Comparison of ENCODE assay signal across 1 cellular context in the genomic region with DNA sequence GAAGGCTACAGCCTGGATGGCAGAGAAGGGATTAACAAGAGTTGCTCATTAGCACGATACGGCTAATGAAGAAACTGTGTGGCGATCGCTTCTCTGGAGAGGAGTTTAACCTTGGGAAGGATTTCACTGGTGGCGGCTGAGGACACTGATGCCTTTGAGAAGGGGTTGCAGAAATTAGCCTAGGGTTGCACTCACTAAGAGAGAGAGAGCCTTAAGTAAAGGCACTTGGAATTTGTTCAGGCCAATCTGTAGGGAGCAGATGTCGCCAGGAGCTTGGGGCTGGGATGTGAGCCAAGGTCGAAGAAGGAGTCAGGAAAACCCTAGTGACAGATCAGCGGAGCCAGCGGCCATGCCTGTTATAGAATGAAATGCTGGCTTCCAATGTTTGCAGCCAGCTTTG.
TF ChIP-seq lines count a peak whose summit lies in the region.

No MANE protein-coding gene starts in this region.

TF ChIP-seq in H1, 55 proteins besides CTCF, POLR2A, EP300 and RAD21:
- TF ChIP-seq, protein P1, sequence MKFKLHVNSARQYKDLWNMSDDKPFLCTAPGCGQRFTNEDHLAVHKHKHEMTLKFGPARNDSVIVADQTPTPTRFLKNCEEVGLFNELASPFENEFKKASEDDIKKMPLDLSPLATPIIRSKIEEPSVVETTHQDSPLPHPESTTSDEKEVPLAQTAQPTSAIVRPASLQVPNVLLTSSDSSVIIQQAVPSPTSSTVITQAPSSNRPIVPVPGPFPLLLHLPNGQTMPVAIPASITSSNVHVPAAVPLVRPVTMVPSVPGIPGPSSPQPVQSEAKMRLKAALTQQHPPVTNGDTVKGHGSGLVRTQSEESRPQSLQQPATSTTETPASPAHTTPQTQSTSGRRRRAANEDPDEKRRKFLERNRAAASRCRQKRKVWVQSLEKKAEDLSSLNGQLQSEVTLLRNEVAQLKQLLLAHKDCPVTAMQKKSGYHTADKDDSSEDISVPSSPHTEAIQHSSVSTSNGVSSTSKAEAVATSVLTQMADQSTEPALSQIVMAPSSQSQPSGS (IDR thresholded peaks at IDR 0.05; ENCODE audit: low read length): no peak
